1 cellular context compared by ENCODE assay signal in genomic region chr13:56247692-56248091, GRCh38.
TF ChIP-seq lines count a peak whose summit lies in the region.

No MANE protein-coding gene starts in this region.

TF ChIP-seq in H1, 55 proteins besides CTCF, POLR2A, EP300 and RAD21 (continued from another document):
- TF ChIP-seq E2F6 (IDR thresholded peaks at IDR 0.05) (no peak), PHF8 (conservative IDR thresholded peaks at IDR 0.05; ENCODE audit: low read depth, low read length) (no peak), SIX5 (IDR thresholded peaks at IDR 0.05; ENCODE audit: low read depth, low read length) (no peak), CTBP2 (IDR thresholded peaks at IDR 0.05; ENCODE audit: borderline replicate concordance, insufficient read depth, insufficient read length, low read length) (no peak), GTF2F1 (IDR thresholded peaks at IDR 0.05; ENCODE audit: borderline replicate concordance, low read depth, low read length) (no peak), KDM5A (IDR thresholded peaks at IDR 0.05; ENCODE audit: low read length) (no peak), CHD7 (IDR thresholded peaks at IDR 0.05; ENCODE audit: insufficient replicate concordance, low read length) (no peak), SP1 (IDR thresholded peaks at IDR 0.05; ENCODE audit: low read depth, low read length) (no peak), SAP30 (IDR thresholded peaks at IDR 0.05; ENCODE audit: insufficient read depth, insufficient replicate concordance, low read length) (no peak), SIRT6 (IDR thresholded peaks at IDR 0.05; ENCODE audit: low read length) (no peak), TAF7 (optimal IDR thresholded peaks at IDR 0.05; ENCODE audit: borderline replicate concordance, low read depth, low read length) (no peak)
